In genomic region chr20:4130404-4131189, GRCh38 we compare ENCODE assay signal across 9 cellular contexts. TPM values are rescaled to one million over a fixed set of nuclear protein-coding genes. Genes with fewer than 3 reads are reported as not detected.
DNase-seq lines count a peak whose midpoint lies in the region; ATAC-seq and TF ChIP-seq lines count a peak whose summit lies in the region.
"Had no signal": no experiment of that assay in that cellular context is flagged by ENCODE, and none has a peak within 500 bp of the region (broad histone marks: within the 10 kb centered on the region; RNA-seq: fewer than 3 reads in every experiment).

No MANE protein-coding gene starts in this region.

- BruUV-seq in Panc1 (replicated peaks; lab: Mats Ljungman, UMichigan) = no TSS peak

- H3K4me3 Mint-ChIP-seq in activated naive CD8-positive, alpha-beta T cell treated with anti-CD3 and anti-CD28 coated beads for 36 hours = peak overlapping the region; percentile 20

- WGBS in GM23248 (ENCODE audit: low coverage in 1 of 2, low lambda C conversion rate in 2 of 2, missing lambda C conversion rate in 2 of 2), 2 experiments = 31 to 32% methylated on average over 8 of the region's 8 CpGs

- H3K9ac ChIP-seq in GM23248 (0 out of 2 replicates have a peak overlapping the region, but pooled peaks have one; percentile 26), skeletal muscle satellite cell (ENCODE audit: low read depth, low read length) (no peak overlapping the region)

- DNase-seq in GM23248 = peak; percentile 80
- DNase-seq in Panc1 (ENCODE audit: low read depth, low spot score) = peak; percentile 81
- peak; percentile 55 for DNase-seq in activated naive CD8-positive, alpha-beta T cell treated with anti-CD3 and anti-CD28 coated beads for 36 hours
- DNase-seq in NCI-H1436 treated with DMSO at 0.1 percent for 48 hours (lab: John Stamatoyannopoulos, UW) = no peak
- DNase-seq in SHP77 treated with DMSO at 0.1 percent for 48 hours (lab: John Stamatoyannopoulos, UW) = no peak
- DNase-seq in left ventricle myocardium inferior = no peak
- DNase-seq in AG08396 (ENCODE audit: low spot score) = no peak

- peak overlapping the region; percentile 42 for H3K27ac Mint-ChIP-seq in activated naive CD8-positive, alpha-beta T cell treated with anti-CD3 and anti-CD28 coated beads for 36 hours

- H3K36me3 ChIP-seq in GM23248 (ENCODE audit: low read depth) (no peaks in the 10 kb centered on the region), Panc1 (ENCODE audit: control insufficient read depth, insufficient read depth, low read length) (no peaks in the 10 kb centered on the region), skeletal muscle satellite cell (ENCODE audit: insufficient read depth, low read length) (no peaks in the 10 kb centered on the region), left ventricle myocardium inferior (no peaks in the 10 kb centered on the region)
- H3K36me3 ChIP-seq: Peyer's patch had no signal

- in situ Hi-C loops in GM23248 (cut with MboI) (no loop called here), Panc1 (cut with HindIII; ENCODE audit: low pct_unique_long_range_greater_than_20kb, low sequenced_read_pairs) (no loop called here)

- peaks cover 33% of the 10 kb centered on the region for H3F3A ChIP-seq in GM23248 (ENCODE audit: insufficient read depth)

- POLR2A ChIA-PET in Panc1 (lab: Charles Lee) = no interaction called here

- peak overlapping the region; percentile 5; the same call in 1 of the 2 replicates for H2AFZ ChIP-seq in GM23248

- intact Hi-C loops in Panc1 (cut with micrococcal nuclease; ENCODE audit: unreplicated experiment) = no loop called here
- intact Hi-C loops in left ventricle myocardium inferior (cut with micrococcal nuclease) = no loop called here

- no peaks in the 10 kb centered on the region for H3K9me3 Mint-ChIP-seq in activated naive CD8-positive, alpha-beta T cell treated with anti-CD3 and anti-CD28 coated beads for 36 hours

- peak; percentile 55 for ATAC-seq in Panc1

- peaks cover 30% of the 10 kb centered on the region for H3K27me3 Mint-ChIP-seq in activated naive CD8-positive, alpha-beta T cell treated with anti-CD3 and anti-CD28 coated beads for 36 hours

- H4K20me1 ChIP-seq in GM23248 (ENCODE audit: insufficient read depth) = no peaks in the 10 kb centered on the region

- TF ChIP-seq CTCF in Panc1 (IDR thresholded peaks at IDR 0.05) (no peak), left ventricle myocardium inferior (IDR thresholded peaks at IDR 0.05; ENCODE audit: borderline replicate concordance) (no peak)

- H3K4me1 ChIP-seq in GM23248 (ENCODE audit: insufficient read depth) (peaks cover 33% of the 10 kb centered on the region), Panc1 (ENCODE audit: control insufficient read depth, insufficient read depth, low read length) (peaks cover 19% of the 10 kb centered on the region), skeletal muscle satellite cell (ENCODE audit: control insufficient read depth, insufficient read depth, low read length) (peaks cover 38% of the 10 kb centered on the region), left ventricle myocardium inferior (no peaks in the 10 kb centered on the region)

- H3K27me3 ChIP-seq in GM23248 (replicated peaks; ENCODE audit: insufficient read depth) = no peaks in the 10 kb centered on the region
- H3K27me3 ChIP-seq in Panc1 (ENCODE audit: control insufficient read depth, insufficient read depth, low read length) = no peaks in the 10 kb centered on the region
- no peaks in the 10 kb centered on the region for H3K27me3 ChIP-seq in skeletal muscle satellite cell (ENCODE audit: control insufficient read depth, insufficient read depth, low read length)
- H3K27me3 ChIP-seq in left ventricle myocardium inferior (ENCODE audit: low read depth) = peaks cover 26% of the 10 kb centered on the region
- H3K27me3 ChIP-seq: Peyer's patch had no signal

- peak overlapping the region; percentile 59 for H3K27ac ChIP-seq in GM23248
- H3K27ac ChIP-seq in Panc1 (ENCODE audit: low read length) = peak overlapping the region; percentile 64
- no peak overlapping the region for H3K27ac ChIP-seq in left ventricle myocardium inferior (replicated peaks)
- H3K27ac ChIP-seq: Peyer's patch had no signal

- H3K4me3 ChIP-seq in GM23248 (no peak overlapping the region), Panc1 (ENCODE audit: low read depth in 2 of 2, low read length in 2 of 2) (no peak overlapping the region), skeletal muscle satellite cell (ENCODE audit: low read length) (no peak overlapping the region), left ventricle myocardium inferior (no peak overlapping the region)
- H3K4me3 ChIP-seq: Peyer's patch had no signal

- H3K4me1 Mint-ChIP-seq in activated naive CD8-positive, alpha-beta T cell treated with anti-CD3 and anti-CD28 coated beads for 36 hours = peaks cover 30% of the 10 kb centered on the region

- H3K9me2 ChIP-seq in GM23248 (ENCODE audit: insufficient read depth) = no peaks in the 10 kb centered on the region

- H3K9me3 ChIP-seq in GM23248 (ENCODE audit: low read depth) (no peaks in the 10 kb centered on the region), Panc1 (ENCODE audit: control insufficient read depth, insufficient read depth, low read depth, low read length) (no peaks in the 10 kb centered on the region), skeletal muscle satellite cell (replicated peaks; ENCODE audit: low read length) (no peaks in the 10 kb centered on the region), left ventricle myocardium inferior (replicated peaks) (no peaks in the 10 kb centered on the region)
- H3K9me3 ChIP-seq: Peyer's patch had no signal

- no peaks in the 10 kb centered on the region for H3K79me2 ChIP-seq in GM23248 (ENCODE audit: insufficient read depth)

- CTCF ChIA-PET in Panc1 (lab: Charles Lee) = interaction anchor here (0.8 kb wide), 1 partner anchor 10 kb away, joined by 4 read pairs; no protein-coding TSS in a partner anchor

- no peaks in the 10 kb centered on the region for H3K36me3 Mint-ChIP-seq in activated naive CD8-positive, alpha-beta T cell treated with anti-CD3 and anti-CD28 coated beads for 36 hours

- H3K4me2 ChIP-seq in GM23248 (ENCODE audit: unreplicated experiment) = peak overlapping the region; percentile 60
- H3K4me2 ChIP-seq in skeletal muscle satellite cell (ENCODE audit: low read length) = peak overlapping the region; percentile 9

RNA-seq across cellular contexts. Expression of gene SMOX, which starts 18.0 kb away (rescaled TPM):
- total RNA-seq in GM23248 (2014; rRNA removed; shearing (Covaris generic)) = 16.8 and 18.5 TPM in 2 replicates
- polyA plus RNA-seq in GM23248 (2016; fragmentation: Nextera tagmentation; extraction: Ambion mirVana) = 19.3 and 21.6 TPM in 2 replicates
- total RNA-seq in Panc1 (2021; ENCODE audit: unreplicated experiment) (33.8 TPM), left ventricle myocardium inferior (2.5 TPM)
- polyA plus RNA-seq in Panc1 (2012; ENCODE audit: insufficient read length) = 27.6 TPM
- 1 to 10 TPM; 1.6 to 2.1 TPM for total RNA-seq in activated naive CD8-positive, alpha-beta T cell treated with anti-CD3 and anti-CD28 coated beads for 36 hours
- 18.5 and 18.8 TPM in 2 replicates for total RNA-seq in skeletal muscle satellite cell (2012; rRNA removed)

Comparison
In these comparisons a context has a peak if more than half of its experiments do, and no peak if none do; other contexts are left out.
1. DNase-seq: peak in GM23248 (single experiment), Panc1 (single experiment) and activated naive CD8-positive, alpha-beta T cell treated with anti-CD3 and anti-CD28 coated beads for 36 hours (single experiment); none in NCI-H1436 treated with DMSO at 0.1 percent for 48 hours (single experiment), SHP77 treated with DMSO at 0.1 percent for 48 hours (single experiment), left ventricle myocardium inferior (single experiment) and AG08396 (single experiment).